ENCODE assay signal across 1 cellular context in genomic region chr21:38985423-38986378, GRCh38.
TF ChIP-seq lines count a peak whose summit lies in the region.

No MANE protein-coding gene starts in this region.

TF ChIP-seq in HEK293, 187 proteins besides CTCF, POLR2A, EP300 and RAD21 (continued from another document and continues in another):
- TF ChIP-seq HIC1 (tag by site-specific recombination; IDR thresholded peaks at IDR 0.05) (no peak), ZIC2 (tag by site-specific recombination; IDR thresholded peaks at IDR 0.05) (peak; percentile 86), ZNF169 (tag by site-specific recombination; IDR thresholded peaks at IDR 0.05) (no peak), ZNF664 (tag by site-specific recombination; IDR thresholded peaks at IDR 0.05) (peak; percentile 63), ZNF48 (tag by site-specific recombination; IDR thresholded peaks at IDR 0.05) (no peak), ZNF202 (tag by site-specific recombination; IDR thresholded peaks at IDR 0.05; ENCODE audit: borderline replicate concordance) (no peak), ZNF529 (tag by site-specific recombination; IDR thresholded peaks at IDR 0.05; ENCODE audit: insufficient replicate concordance) (no peak), KLF8 (tag by site-specific recombination; IDR thresholded peaks at IDR 0.05) (peak; percentile 97), ZNF211 (tag by site-specific recombination; IDR thresholded peaks at IDR 0.05; ENCODE audit: low read depth) (no peak), ZNF239 (tag by site-specific recombination; IDR thresholded peaks at IDR 0.05) (peak; percentile 86; the same call in 1 of the 2 replicates), ZNF837 (tag by site-specific recombination; IDR thresholded peaks at IDR 0.05) (no peak), ZSCAN16 (tag by site-specific recombination; IDR thresholded peaks at IDR 0.05) (no peak; the same call in 1 of the 2 replicates), ZNF701 (tag by site-specific recombination; IDR thresholded peaks at IDR 0.05) (no peak), ZNF473 (tag by site-specific recombination; IDR thresholded peaks at IDR 0.05) (no peak), ZNF785 (tag by site-specific recombination; IDR thresholded peaks at IDR 0.05) (no peak), ZNF560 (tag by site-specific recombination; IDR thresholded peaks at IDR 0.05; ENCODE audit: borderline replicate concordance) (no peak), ZNF843 (tag by site-specific recombination; IDR thresholded peaks at IDR 0.05) (peak; percentile 96), GLI2 (tag by site-specific recombination; IDR thresholded peaks at IDR 0.05; ENCODE audit: borderline replicate concordance, low read depth) (no peak), ZNF654 (tag by site-specific recombination; IDR thresholded peaks at IDR 0.05; ENCODE audit: low read depth) (no peak), ZNF692 (tag by site-specific recombination; IDR thresholded peaks at IDR 0.05) (peak; percentile 81), ZSCAN5A (tag by site-specific recombination; IDR thresholded peaks at IDR 0.05) (peak; percentile 66; the same call in 1 of the 2 replicates), ZNF426 (tag by site-specific recombination; IDR thresholded peaks at IDR 0.05) (no peak), ZNF174 (tag by site-specific recombination; IDR thresholded peaks at IDR 0.05) (no peak), GLIS1 (tag by site-specific recombination; IDR thresholded peaks at IDR 0.05) (peak; percentile 88), AEBP2 (tag by site-specific recombination; IDR thresholded peaks at IDR 0.05; ENCODE audit: borderline replicate concordance) (no peak), ZNF184 (tag by site-specific recombination; IDR thresholded peaks at IDR 0.05) (peak; percentile 60; the same call in 1 of the 2 replicates), ZNF311 (tag by site-specific recombination; IDR thresholded peaks at IDR 0.05; ENCODE audit: borderline replicate concordance) (no peak), ZNF658 (tag by site-specific recombination; IDR thresholded peaks at IDR 0.05) (no peak), ZBTB20 (tag by site-specific recombination; IDR thresholded peaks at IDR 0.05) (peak; percentile 49), ZBTB10 (tag by site-specific recombination; IDR thresholded peaks at IDR 0.05) (peak; percentile 87), SCRT1 (tag by site-specific recombination; IDR thresholded peaks at IDR 0.05; ENCODE audit: borderline replicate concordance) (peak; percentile 83), ZNF280D (tag by site-specific recombination; IDR thresholded peaks at IDR 0.05) (no peak; the same call in 1 of the 2 replicates), ZNF660 (tag by site-specific recombination; IDR thresholded peaks at IDR 0.05) (no peak; the same call in 1 of the 2 replicates), YY1 (tag by site-specific recombination; IDR thresholded peaks at IDR 0.05) (no peak; the same call in none of the 2 replicates), ZNF510 (tag by site-specific recombination; IDR thresholded peaks at IDR 0.05; ENCODE audit: insufficient replicate concordance) (peak; percentile 19), ZBTB49 (tag by site-specific recombination; IDR thresholded peaks at IDR 0.05; ENCODE audit: low read depth) (no peak; the same call in 1 of the 2 replicates), TRIM28 (IDR thresholded peaks at IDR 0.05; ENCODE audit: borderline replicate concordance, low read length) (no peak), ZNF335 (tag by site-specific recombination; conservative IDR thresholded peaks at IDR 0.05) (peak; percentile 42), SETDB1 (IDR thresholded peaks at IDR 0.05; ENCODE audit: insufficient read length, low read length) (no peak), KLF7 (tag by site-specific recombination; IDR thresholded peaks at IDR 0.05; ENCODE audit: borderline replicate concordance) (no peak; the same call in 1 of the 2 replicates), ZNF354C (tag by site-specific recombination; IDR thresholded peaks at IDR 0.05; ENCODE audit: borderline replicate concordance, low read depth) (no peak), ZNF292 (tag by site-specific recombination; IDR thresholded peaks at IDR 0.05; ENCODE audit: borderline replicate concordance, low read depth) (no peak), ZNF366 (tag by site-specific recombination; conservative IDR thresholded peaks at IDR 0.05) (peak; percentile 86), ZFHX2 (tag by site-specific recombination; conservative IDR thresholded peaks at IDR 0.05) (peak; percentile 97), ZNF23 (tag by site-specific recombination; IDR thresholded peaks at IDR 0.05; ENCODE audit: borderline replicate concordance) (no peak), MYNN (tag by site-specific recombination; IDR thresholded peaks at IDR 0.05; ENCODE audit: borderline replicate concordance) (no peak), KLF10 (tag by site-specific recombination; IDR thresholded peaks at IDR 0.05) (peak; percentile 66; the same call in 1 of the 2 replicates), ZFP41 (tag by site-specific recombination; IDR thresholded peaks at IDR 0.05; ENCODE audit: borderline replicate concordance) (no peak), MEIS1 (CRISPR knock-in tag; IDR thresholded peaks at IDR 0.05; ENCODE audit: borderline replicate concordance) (no peak), ZFP37 (tag by site-specific recombination; IDR thresholded peaks at IDR 0.05) (no peak), ZBTB26 (tag by site-specific recombination; optimal IDR thresholded peaks at IDR 0.05) (peak; percentile 22), GLI4 (tag by site-specific recombination; IDR thresholded peaks at IDR 0.05) (no peak)
